1 cellular context compared by ENCODE assay signal in the genomic region with DNA sequence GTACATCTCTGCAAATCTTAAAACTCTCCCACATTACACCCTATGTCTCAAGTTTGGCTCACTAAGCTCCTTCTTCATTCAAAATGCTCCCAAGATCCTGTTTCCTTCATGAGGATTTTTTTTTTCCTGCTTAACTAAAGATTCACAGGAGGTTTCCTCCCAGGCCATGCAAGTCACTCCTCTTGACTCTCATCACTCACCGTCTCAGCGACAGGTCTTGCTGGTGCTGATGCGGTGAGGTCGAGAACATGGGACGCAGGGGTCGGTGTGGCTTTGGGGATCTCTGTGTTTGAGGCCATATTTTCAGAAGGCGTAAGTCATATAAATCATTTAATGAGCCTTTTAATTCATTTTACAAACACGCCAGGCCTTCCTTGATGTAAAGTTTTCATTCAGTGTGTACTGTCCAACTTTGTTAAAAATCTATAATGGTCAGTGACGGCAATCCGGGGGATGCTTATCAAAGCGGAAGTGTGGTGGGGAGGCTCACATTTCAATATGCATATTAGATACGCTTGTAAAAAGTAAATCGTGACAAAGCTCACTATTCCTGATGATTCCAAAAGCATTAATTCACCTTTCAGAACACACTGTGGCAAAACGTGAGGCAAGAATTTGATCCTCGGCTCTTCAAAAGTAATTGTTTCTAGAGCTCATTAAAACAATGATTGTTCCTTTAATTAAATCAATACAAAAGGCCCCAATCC.
TF ChIP-seq lines count a peak whose summit lies in the region.

No MANE protein-coding gene starts in this region.

TF ChIP-seq in HEK293, 187 proteins besides CTCF, POLR2A, EP300 and RAD21 (continued from another document and continues in another):
- TF ChIP-seq ZEB2 (tag by site-specific recombination; IDR thresholded peaks at IDR 0.05) (peak; percentile 61; the same call in 1 of the 2 replicates), ZBTB48 (tag by site-specific recombination; IDR thresholded peaks at IDR 0.05) (no peak), GLI2 (tag by site-specific recombination; IDR thresholded peaks at IDR 0.05; ENCODE audit: borderline replicate concordance, low read depth) (0 out of 2 replicates have a peak, but pooled peaks have one; percentile 22), IKZF3 (tag by site-specific recombination; IDR thresholded peaks at IDR 0.05) (peak; percentile 77), ZNF292 (tag by site-specific recombination; IDR thresholded peaks at IDR 0.05; ENCODE audit: borderline replicate concordance, low read depth) (no peak), ZNF140 (tag by site-specific recombination; IDR thresholded peaks at IDR 0.05) (no peak), ZNF24 (tag by site-specific recombination; IDR thresholded peaks at IDR 0.05) (peak; percentile 81), ZNF274 (IDR thresholded peaks at IDR 0.05; ENCODE audit: low read length) (no peak), ZNF274 (tag by site-specific recombination; IDR thresholded peaks at IDR 0.05; ENCODE audit: borderline replicate concordance) (no peak), OSR2 (tag by site-specific recombination; IDR thresholded peaks at IDR 0.05) (peak; percentile 45; the same call in 1 of the 2 replicates), ZBTB21 (tag by site-specific recombination; IDR thresholded peaks at IDR 0.05) (no peak), ZNF501 (tag by site-specific recombination; IDR thresholded peaks at IDR 0.05) (peak; percentile 37), EGR2 (tag by site-specific recombination; IDR thresholded peaks at IDR 0.05; ENCODE audit: low read depth) (0 out of 2 replicates have a peak, but pooled peaks have one; percentile 20), ZNF626 (tag by site-specific recombination; IDR thresholded peaks at IDR 0.05) (no peak), HOXD13 (CRISPR knock-in tag; IDR thresholded peaks at IDR 0.05; ENCODE audit: borderline replicate concordance) (no peak), ZNF514 (tag by site-specific recombination; IDR thresholded peaks at IDR 0.05) (no peak), ZNF423 (tag by site-specific recombination; IDR thresholded peaks at IDR 0.05) (no peak), ZNF768 (tag by site-specific recombination; IDR thresholded peaks at IDR 0.05) (no peak), ZNF629 (tag by site-specific recombination; IDR thresholded peaks at IDR 0.05) (peak; percentile 79), KLF8 (tag by site-specific recombination; IDR thresholded peaks at IDR 0.05) (no peak), KLF1 (tag by site-specific recombination; IDR thresholded peaks at IDR 0.05) (no peak), ZNF214 (tag by site-specific recombination; IDR thresholded peaks at IDR 0.05; ENCODE audit: borderline replicate concordance) (no peak), ZBTB20 (tag by site-specific recombination; IDR thresholded peaks at IDR 0.05) (no peak), ZNF623 (tag by site-specific recombination; IDR thresholded peaks at IDR 0.05) (no peak), FEZF1 (tag by site-specific recombination; IDR thresholded peaks at IDR 0.05) (peak; percentile 73), KLF10 (tag by site-specific recombination; IDR thresholded peaks at IDR 0.05) (0 out of 2 replicates have a peak, but pooled peaks have one; percentile 32), ZNF701 (tag by site-specific recombination; IDR thresholded peaks at IDR 0.05) (no peak), TRIM28 (IDR thresholded peaks at IDR 0.05; ENCODE audit: borderline replicate concordance, low read length) (no peak), ZNF404 (tag by site-specific recombination; IDR thresholded peaks at IDR 0.05) (no peak)
- TF ChIP-seq, protein P1, sequence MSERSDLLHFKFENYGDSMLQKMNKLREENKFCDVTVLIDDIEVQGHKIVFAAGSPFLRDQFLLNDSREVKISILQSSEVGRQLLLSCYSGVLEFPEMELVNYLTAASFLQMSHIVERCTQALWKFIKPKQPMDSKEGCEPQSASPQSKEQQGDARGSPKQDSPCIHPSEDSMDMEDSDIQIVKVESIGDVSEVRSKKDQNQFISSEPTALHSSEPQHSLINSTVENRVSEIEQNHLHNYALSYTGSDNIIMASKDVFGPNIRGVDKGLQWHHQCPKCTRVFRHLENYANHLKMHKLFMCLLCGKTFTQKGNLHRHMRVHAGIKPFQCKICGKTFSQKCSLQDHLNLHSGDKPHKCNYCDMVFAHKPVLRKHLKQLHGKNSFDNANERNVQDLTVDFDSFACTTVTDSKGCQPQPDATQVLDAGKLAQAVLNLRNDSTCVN (tag by site-specific recombination; optimal IDR thresholded peaks at IDR 0.05), result no peak
- TF ChIP-seq, protein P2, sequence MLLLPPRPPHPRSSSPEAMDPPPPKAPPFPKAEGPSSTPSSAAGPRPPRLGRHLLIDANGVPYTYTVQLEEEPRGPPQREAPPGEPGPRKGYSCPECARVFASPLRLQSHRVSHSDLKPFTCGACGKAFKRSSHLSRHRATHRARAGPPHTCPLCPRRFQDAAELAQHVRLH (tag by site-specific recombination; IDR thresholded peaks at IDR 0.05), result no peak
- TF ChIP-seq, protein P3, sequence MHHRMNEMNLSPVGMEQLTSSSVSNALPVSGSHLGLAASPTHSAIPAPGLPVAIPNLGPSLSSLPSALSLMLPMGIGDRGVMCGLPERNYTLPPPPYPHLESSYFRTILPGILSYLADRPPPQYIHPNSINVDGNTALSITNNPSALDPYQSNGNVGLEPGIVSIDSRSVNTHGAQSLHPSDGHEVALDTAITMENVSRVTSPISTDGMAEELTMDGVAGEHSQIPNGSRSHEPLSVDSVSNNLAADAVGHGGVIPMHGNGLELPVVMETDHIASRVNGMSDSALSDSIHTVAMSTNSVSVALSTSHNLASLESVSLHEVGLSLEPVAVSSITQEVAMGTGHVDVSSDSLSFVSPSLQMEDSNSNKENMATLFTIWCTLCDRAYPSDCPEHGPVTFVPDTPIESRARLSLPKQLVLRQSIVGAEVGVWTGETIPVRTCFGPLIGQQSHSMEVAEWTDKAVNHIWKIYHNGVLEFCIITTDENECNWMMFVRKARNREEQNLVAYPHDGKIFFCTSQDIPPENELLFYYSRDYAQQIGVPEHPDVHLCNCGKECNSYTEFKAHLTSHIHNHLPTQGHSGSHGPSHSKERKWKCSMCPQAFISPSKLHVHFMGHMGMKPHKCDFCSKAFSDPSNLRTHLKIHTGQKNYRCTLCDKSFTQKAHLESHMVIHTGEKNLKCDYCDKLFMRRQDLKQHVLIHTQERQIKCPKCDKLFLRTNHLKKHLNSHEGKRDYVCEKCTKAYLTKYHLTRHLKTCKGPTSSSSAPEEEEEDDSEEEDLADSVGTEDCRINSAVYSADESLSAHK (tag by site-specific recombination; IDR thresholded peaks at IDR 0.05), result 0 out of 2 replicates have a peak, but pooled peaks have one; percentile 7
- TF ChIP-seq, protein P4, sequence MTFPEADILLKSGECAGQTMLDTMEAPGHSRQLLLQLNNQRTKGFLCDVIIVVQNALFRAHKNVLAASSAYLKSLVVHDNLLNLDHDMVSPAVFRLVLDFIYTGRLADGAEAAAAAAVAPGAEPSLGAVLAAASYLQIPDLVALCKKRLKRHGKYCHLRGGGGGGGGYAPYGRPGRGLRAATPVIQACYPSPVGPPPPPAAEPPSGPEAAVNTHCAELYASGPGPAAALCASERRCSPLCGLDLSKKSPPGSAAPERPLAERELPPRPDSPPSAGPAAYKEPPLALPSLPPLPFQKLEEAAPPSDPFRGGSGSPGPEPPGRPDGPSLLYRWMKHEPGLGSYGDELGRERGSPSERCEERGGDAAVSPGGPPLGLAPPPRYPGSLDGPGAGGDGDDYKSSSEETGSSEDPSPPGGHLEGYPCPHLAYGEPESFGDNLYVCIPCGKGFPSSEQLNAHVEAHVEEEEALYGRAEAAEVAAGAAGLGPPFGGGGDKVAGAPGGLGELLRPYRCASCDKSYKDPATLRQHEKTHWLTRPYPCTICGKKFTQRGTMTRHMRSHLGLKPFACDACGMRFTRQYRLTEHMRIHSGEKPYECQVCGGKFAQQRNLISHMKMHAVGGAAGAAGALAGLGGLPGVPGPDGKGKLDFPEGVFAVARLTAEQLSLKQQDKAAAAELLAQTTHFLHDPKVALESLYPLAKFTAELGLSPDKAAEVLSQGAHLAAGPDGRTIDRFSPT (tag by site-specific recombination; IDR thresholded peaks at IDR 0.05), result peak; percentile 74
- TF ChIP-seq, protein P5, sequence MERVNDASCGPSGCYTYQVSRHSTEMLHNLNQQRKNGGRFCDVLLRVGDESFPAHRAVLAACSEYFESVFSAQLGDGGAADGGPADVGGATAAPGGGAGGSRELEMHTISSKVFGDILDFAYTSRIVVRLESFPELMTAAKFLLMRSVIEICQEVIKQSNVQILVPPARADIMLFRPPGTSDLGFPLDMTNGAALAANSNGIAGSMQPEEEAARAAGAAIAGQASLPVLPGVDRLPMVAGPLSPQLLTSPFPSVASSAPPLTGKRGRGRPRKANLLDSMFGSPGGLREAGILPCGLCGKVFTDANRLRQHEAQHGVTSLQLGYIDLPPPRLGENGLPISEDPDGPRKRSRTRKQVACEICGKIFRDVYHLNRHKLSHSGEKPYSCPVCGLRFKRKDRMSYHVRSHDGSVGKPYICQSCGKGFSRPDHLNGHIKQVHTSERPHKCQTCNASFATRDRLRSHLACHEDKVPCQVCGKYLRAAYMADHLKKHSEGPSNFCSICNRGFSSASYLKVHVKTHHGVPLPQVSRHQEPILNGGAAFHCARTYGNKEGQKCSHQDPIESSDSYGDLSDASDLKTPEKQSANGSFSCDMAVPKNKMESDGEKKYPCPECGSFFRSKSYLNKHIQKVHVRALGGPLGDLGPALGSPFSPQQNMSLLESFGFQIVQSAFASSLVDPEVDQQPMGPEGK (tag by site-specific recombination; IDR thresholded peaks at IDR 0.05), result no peak
- TF ChIP-seq, protein P6, sequence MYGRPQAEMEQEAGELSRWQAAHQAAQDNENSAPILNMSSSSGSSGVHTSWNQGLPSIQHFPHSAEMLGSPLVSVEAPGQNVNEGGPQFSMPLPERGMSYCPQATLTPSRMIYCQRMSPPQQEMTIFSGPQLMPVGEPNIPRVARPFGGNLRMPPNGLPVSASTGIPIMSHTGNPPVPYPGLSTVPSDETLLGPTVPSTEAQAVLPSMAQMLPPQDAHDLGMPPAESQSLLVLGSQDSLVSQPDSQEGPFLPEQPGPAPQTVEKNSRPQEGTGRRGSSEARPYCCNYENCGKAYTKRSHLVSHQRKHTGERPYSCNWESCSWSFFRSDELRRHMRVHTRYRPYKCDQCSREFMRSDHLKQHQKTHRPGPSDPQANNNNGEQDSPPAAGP (tag by site-specific recombination; IDR thresholded peaks at IDR 0.05), result no peak
- TF ChIP-seq, protein P7, sequence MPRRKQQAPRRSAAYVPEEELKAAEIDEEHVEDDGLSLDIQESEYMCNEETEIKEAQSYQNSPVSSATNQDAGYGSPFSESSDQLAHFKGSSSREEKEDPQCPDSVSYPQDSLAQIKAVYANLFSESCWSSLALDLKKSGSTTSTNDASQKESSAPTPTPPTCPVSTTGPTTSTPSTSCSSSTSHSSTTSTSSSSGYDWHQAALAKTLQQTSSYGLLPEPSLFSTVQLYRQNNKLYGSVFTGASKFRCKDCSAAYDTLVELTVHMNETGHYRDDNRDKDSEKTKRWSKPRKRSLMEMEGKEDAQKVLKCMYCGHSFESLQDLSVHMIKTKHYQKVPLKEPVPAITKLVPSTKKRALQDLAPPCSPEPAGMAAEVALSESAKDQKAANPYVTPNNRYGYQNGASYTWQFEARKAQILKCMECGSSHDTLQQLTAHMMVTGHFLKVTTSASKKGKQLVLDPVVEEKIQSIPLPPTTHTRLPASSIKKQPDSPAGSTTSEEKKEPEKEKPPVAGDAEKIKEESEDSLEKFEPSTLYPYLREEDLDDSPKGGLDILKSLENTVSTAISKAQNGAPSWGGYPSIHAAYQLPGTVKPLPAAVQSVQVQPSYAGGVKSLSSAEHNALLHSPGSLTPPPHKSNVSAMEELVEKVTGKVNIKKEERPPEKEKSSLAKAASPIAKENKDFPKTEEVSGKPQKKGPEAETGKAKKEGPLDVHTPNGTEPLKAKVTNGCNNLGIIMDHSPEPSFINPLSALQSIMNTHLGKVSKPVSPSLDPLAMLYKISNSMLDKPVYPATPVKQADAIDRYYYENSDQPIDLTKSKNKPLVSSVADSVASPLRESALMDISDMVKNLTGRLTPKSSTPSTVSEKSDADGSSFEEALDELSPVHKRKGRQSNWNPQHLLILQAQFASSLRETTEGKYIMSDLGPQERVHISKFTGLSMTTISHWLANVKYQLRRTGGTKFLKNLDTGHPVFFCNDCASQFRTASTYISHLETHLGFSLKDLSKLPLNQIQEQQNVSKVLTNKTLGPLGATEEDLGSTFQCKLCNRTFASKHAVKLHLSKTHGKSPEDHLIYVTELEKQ (tag by site-specific recombination; IDR thresholded peaks at IDR 0.05; ENCODE audit: borderline replicate concordance), result peak; percentile 31; the same call in 1 of the 2 replicates
- TF ChIP-seq, protein P8, sequence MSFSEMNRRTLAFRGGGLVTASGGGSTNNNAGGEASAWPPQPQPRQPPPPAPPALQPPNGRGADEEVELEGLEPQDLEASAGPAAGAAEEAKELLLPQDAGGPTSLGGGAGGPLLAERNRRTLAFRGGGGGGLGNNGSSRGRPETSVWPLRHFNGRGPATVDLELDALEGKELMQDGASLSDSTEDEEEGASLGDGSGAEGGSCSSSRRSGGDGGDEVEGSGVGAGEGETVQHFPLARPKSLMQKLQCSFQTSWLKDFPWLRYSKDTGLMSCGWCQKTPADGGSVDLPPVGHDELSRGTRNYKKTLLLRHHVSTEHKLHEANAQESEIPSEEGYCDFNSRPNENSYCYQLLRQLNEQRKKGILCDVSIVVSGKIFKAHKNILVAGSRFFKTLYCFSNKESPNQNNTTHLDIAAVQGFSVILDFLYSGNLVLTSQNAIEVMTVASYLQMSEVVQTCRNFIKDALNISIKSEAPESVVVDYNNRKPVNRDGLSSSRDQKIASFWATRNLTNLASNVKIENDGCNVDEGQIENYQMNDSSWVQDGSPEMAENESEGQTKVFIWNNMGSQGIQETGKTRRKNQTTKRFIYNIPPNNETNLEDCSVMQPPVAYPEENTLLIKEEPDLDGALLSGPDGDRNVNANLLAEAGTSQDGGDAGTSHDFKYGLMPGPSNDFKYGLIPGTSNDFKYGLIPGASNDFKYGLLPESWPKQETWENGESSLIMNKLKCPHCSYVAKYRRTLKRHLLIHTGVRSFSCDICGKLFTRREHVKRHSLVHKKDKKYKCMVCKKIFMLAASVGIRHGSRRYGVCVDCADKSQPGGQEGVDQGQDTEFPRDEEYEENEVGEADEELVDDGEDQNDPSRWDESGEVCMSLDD (tag by site-specific recombination; IDR thresholded peaks at IDR 0.05), result no peak
- TF ChIP-seq, protein P9, sequence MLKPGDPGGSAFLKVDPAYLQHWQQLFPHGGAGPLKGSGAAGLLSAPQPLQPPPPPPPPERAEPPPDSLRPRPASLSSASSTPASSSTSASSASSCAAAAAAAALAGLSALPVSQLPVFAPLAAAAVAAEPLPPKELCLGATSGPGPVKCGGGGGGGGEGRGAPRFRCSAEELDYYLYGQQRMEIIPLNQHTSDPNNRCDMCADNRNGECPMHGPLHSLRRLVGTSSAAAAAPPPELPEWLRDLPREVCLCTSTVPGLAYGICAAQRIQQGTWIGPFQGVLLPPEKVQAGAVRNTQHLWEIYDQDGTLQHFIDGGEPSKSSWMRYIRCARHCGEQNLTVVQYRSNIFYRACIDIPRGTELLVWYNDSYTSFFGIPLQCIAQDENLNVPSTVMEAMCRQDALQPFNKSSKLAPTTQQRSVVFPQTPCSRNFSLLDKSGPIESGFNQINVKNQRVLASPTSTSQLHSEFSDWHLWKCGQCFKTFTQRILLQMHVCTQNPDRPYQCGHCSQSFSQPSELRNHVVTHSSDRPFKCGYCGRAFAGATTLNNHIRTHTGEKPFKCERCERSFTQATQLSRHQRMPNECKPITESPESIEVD (tag by site-specific recombination; IDR thresholded peaks at IDR 0.05), result peak; percentile 75
- TF ChIP-seq, protein P10, sequence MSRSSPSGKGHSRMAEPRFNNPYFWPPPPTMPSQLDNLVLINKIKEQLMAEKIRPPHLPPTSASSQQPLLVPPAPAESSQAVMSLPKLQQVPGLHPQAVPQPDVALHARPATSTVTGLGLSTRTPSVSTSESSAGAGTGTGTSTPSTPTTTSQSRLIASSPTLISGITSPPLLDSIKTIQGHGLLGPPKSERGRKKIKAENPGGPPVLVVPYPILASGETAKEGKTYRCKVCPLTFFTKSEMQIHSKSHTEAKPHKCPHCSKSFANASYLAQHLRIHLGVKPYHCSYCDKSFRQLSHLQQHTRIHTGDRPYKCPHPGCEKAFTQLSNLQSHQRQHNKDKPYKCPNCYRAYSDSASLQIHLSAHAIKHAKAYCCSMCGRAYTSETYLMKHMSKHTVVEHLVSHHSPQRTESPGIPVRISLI (tag by site-specific recombination; IDR thresholded peaks at IDR 0.05), result no peak
